9 cellular contexts compared by ENCODE assay signal in the genomic region with DNA sequence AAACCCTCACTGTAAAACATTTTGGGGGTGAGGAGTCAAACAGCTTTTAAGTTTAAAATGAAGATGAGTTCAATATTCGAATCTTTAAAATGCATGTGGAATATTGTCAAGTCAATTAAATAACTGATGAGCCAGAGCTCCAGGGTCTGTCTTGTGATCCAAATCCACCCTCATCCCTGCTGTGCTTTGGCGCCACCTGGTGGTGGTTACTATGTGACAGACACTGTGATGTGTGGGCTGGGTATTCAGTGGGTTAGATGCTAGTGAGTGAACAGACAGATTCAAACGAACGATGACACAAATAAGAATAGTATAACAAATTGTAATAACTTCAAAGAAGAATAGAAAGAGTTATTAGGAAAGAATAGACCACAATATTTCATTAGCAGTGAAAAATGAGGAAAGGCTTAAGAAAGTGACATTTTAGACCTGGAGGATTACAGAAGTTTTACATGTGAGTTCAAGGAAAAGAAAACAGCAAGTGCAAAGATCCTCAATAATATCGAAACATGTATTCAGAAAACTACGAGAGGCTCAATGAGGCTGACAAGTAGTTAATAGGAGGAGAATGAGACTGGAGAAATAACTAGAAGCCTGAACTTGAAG. TPM values are rescaled to one million over a fixed set of nuclear protein-coding genes. Genes with fewer than 3 reads are reported as not detected.
DNase-seq lines count a peak whose midpoint lies in the region; ATAC-seq and TF ChIP-seq lines count a peak whose summit lies in the region.
"Had no signal": no experiment of that assay in that cellular context is flagged by ENCODE, and none has a peak within 500 bp of the region (broad histone marks: within the 10 kb centered on the region; RNA-seq: fewer than 3 reads in every experiment).

No MANE protein-coding gene starts in this region.

- no peaks in the 10 kb centered on the region for H3K36me3 Mint-ChIP-seq in activated naive CD4-positive, alpha-beta T cell treated with anti-CD3 and anti-CD28 coated beads for 36 hours (ENCODE audit: low read depth)

- TF ChIP-seq CTCF in vagina (IDR thresholded peaks at IDR 0.05), result peak; percentile 61 to 66 (median 66)

- H3K36me3 ChIP-seq in vagina, result no peaks in the 10 kb centered on the region

- no peaks in the 10 kb centered on the region for H3K4me1 Mint-ChIP-seq in activated naive CD4-positive, alpha-beta T cell treated with anti-CD3 and anti-CD28 coated beads for 36 hours (ENCODE audit: low read depth)

- peaks cover 18% of the 10 kb centered on the region for H3K27me3 Mint-ChIP-seq in activated naive CD4-positive, alpha-beta T cell treated with anti-CD3 and anti-CD28 coated beads for 36 hours (ENCODE audit: low read depth)

- H3K9me3 Mint-ChIP-seq in activated naive CD4-positive, alpha-beta T cell treated with anti-CD3 and anti-CD28 coated beads for 36 hours, result no peaks in the 10 kb centered on the region
- H3K9me3 Mint-ChIP-seq: stimulated activated naive CD8-positive, alpha-beta T cell treated with anti-CD3 and anti-CD28 coated beads, Interleukin-15, Interleukin-2, amounts not matched to agents 100 ng/mL and 50 ng/mL, for 24 hours had no signal

- no peak for TF ChIP-seq POLR2A in vagina (IDR thresholded peaks at IDR 0.05)

- no peaks in the 10 kb centered on the region for H3K9me3 ChIP-seq in vagina

- no peak overlapping the region for H3K27ac Mint-ChIP-seq in activated naive CD4-positive, alpha-beta T cell treated with anti-CD3 and anti-CD28 coated beads for 36 hours
- H3K27ac Mint-ChIP-seq: stimulated activated naive CD8-positive, alpha-beta T cell treated with anti-CD3 and anti-CD28 coated beads, Interleukin-15, Interleukin-2, amounts not matched to agents 100 ng/mL and 50 ng/mL, for 24 hours had no signal

- no peaks in the 10 kb centered on the region for H3K27me3 ChIP-seq in vagina

- CTCF ChIA-PET in activated naive CD4-positive, alpha-beta T cell treated with anti-CD3 and anti-CD28 coated beads for 36 hours (lab: Charles Lee), result interaction anchor here (0.5 to 7.8 kb wide), 14 partner anchors 9 to 946 kb away, joined by 3 to 152 read pairs (median 3); no protein-coding TSS in a partner anchor

- H3K4me3 Mint-ChIP-seq in activated naive CD4-positive, alpha-beta T cell treated with anti-CD3 and anti-CD28 coated beads for 36 hours, result no peak overlapping the region
- H3K4me3 Mint-ChIP-seq: stimulated activated naive CD8-positive, alpha-beta T cell treated with anti-CD3 and anti-CD28 coated beads, Interleukin-15, Interleukin-2, amounts not matched to agents 100 ng/mL and 50 ng/mL, for 24 hours had no signal

- peak; percentile 98 for ATAC-seq in GM21390 (IDR thresholded peaks at IDR 0.05; ENCODE audit: unreplicated experiment)

- intact Hi-C loops in activated naive CD4-positive, alpha-beta T cell treated with anti-CD3 and anti-CD28 coated beads for 36 hours (cut with micrococcal nuclease), result loop anchor here (1.0 to 10.0 kb wide), 6 partner anchors 82 to 1640 kb away; a partner anchor contains a TSS
- intact Hi-C loops in head of caudate nucleus (cut with DNase I) (loop anchor here (2.0 kb wide), 1 partner anchor 82 kb away; no protein-coding TSS in a partner anchor), posterior vena cava (cut with DNase I) (no loop called here), vagina (cut with DNase I) (no loop called here)

- no peaks in the 10 kb centered on the region for H3K4me1 ChIP-seq in vagina

- no peak overlapping the region for H3K4me3 ChIP-seq in vagina

- DNase-seq in Daoy (ENCODE audit: low read depth) (peak; percentile 34), HS-27A (ENCODE audit: low read depth) (peak; percentile 22), SHP77 treated with DMSO at 0.1 percent for 48 hours (lab: John Stamatoyannopoulos, UW) (peak; percentile 72), head of caudate nucleus (peak; percentile 56 to 97 (median 88)), posterior vena cava (ENCODE audit: low spot score) (peak; percentile 91), vagina (ENCODE audit: extremely low spot score in 2 of 2) (no peak)
- DNase-seq in activated naive CD4-positive, alpha-beta T cell treated with anti-CD3 and anti-CD28 coated beads for 36 hours, result peak; percentile 85

- H3K27ac ChIP-seq in vagina, result no peak overlapping the region

RNA-seq across cellular contexts. Expression of a gene that starts 51.4 kb away (rescaled TPM):
- total RNA-seq in Daoy (2014; rRNA removed; shearing (Covaris generic)), result 0.21 and 0.40 TPM in 2 replicates
- not detected for total RNA-seq in activated naive CD4-positive, alpha-beta T cell treated with anti-CD3 and anti-CD28 coated beads for 36 hours
- total RNA-seq in posterior vena cava (1 to 10 TPM; 4.9 to 5.8 TPM), vagina (3.9 TPM)

Comparison
In these comparisons a context has a peak if more than half of its experiments do, and no peak if none do; other contexts are left out.
1. DNase-seq: peak in Daoy (single experiment), HS-27A (single experiment), SHP77 treated with DMSO at 0.1 percent for 48 hours (single experiment), activated naive CD4-positive, alpha-beta T cell treated with anti-CD3 and anti-CD28 coated beads for 36 hours (single experiment), head of caudate nucleus (42 of 42) and posterior vena cava (single experiment); none in vagina (0 of 2).
2. intact Hi-C loops: an anchor here in activated naive CD4-positive, alpha-beta T cell treated with anti-CD3 and anti-CD28 coated beads for 36 hours (1.0 to 10.0 kb wide) and head of caudate nucleus (2.0 kb wide); none called in posterior vena cava and vagina.